In the genomic region with DNA sequence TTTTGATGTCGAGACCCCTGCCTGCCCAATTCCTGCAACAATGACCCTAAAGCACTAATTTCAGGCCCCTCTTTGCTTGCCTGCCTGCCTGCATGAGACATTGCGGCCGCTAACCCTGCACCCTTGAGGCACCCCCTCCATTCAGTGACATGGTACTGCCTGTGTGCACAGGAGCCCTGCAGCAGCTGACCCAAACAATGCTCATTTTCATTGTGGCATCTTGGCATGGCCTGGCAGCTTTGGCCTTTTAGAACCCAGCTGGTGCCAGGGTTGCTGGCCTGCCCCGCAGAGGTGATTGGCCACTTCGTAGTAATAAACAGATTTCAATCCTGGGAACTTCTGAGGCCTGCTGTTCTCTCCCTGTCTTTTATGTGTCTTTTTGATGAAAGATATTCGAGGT, we compare ENCODE assay signal across 15 cellular contexts. TPM values are rescaled to one million over a fixed set of nuclear protein-coding genes. Genes with fewer than 3 reads are reported as not detected.
DNase-seq lines count a peak whose midpoint lies in the region; ATAC-seq and TF ChIP-seq lines count a peak whose summit lies in the region.
"Had no signal": no experiment of that assay in that cellular context is flagged by ENCODE, and none has a peak within 500 bp of the region (broad histone marks: within the 10 kb centered on the region; RNA-seq: fewer than 3 reads in every experiment).

No MANE protein-coding gene starts in this region.

- H3K79me1 ChIP-seq in trophoblast cell (ENCODE audit: low read length) = no peaks in the 10 kb centered on the region

- intact Hi-C loops in heart right ventricle (cut with DNase I) = loop anchor here in 3 of 10 donors (5.0 to 10.0 kb wide), 3 partner anchors 35 to 187 kb away; no protein-coding TSS in a partner anchor

- H3K27ac ChIP-seq in heart right ventricle (peak overlapping the region in 6 of 10 donors; percentile 7 to 72 (median 44)), trophoblast cell (ENCODE audit: low read depth, low read length) (no peak overlapping the region)
- H3K27ac ChIP-seq: sigmoid colon, SJCRH30 had no signal

- no peak overlapping the region for H3K23ac ChIP-seq in trophoblast cell (ENCODE audit: low read length)

- H3K18ac ChIP-seq in trophoblast cell (ENCODE audit: low read length) = no peak overlapping the region

- no peak overlapping the region for H2AK5ac ChIP-seq in trophoblast cell (ENCODE audit: low read length)

- H2BK5ac ChIP-seq in trophoblast cell (ENCODE audit: low read depth, low read length, poor library complexity) = no peak overlapping the region

- H3K4me1 ChIP-seq in heart right ventricle (peaks cover 3 to 90% (median 68%) of the 10 kb centered on the region in 9 donors), trophoblast cell (ENCODE audit: control insufficient read depth in 1 of 2, insufficient read depth in 2 of 2, low read length in 2 of 2) (no peaks in the 10 kb centered on the region)
- H3K4me1 ChIP-seq: SJCRH30 had no signal

- no peak overlapping the region for H2AFZ ChIP-seq in trophoblast cell (ENCODE audit: insufficient read depth, low read length, poor library complexity)

- H4K8ac ChIP-seq in trophoblast cell (ENCODE audit: low read depth, low read length) = no peak overlapping the region

- H4K12ac ChIP-seq in trophoblast cell (ENCODE audit: low read depth, low read length) = no peak overlapping the region

- DNase-seq in G401 (ENCODE audit: low spot score) (peak; percentile 87), anterior cingulate cortex (lab: John Stamatoyannopoulos, UW) (peak in 53 of 58 donors; percentile 20 to 92 (median 73)), heart right ventricle (peak; percentile 41 to 44), trophoblast cell (no peak), DMS53 (lab: John Stamatoyannopoulos, UW) (no peak), cortex of kidney (lab: John Stamatoyannopoulos, UW) (no peak)
- DNase-seq in central memory CD4-positive, alpha-beta T cell = no peak
- no peak for DNase-seq in activated CD4-positive, alpha-beta T cell treated with anti-CD3 and anti-CD28 coated beads, Interleukin-2, amount 50 U/mL, for 48 hours
- DNase-seq: activated B cell treated with CpG ODN at 0.5 μM for 24 hours; activated naive CD8-positive, alpha-beta T cell treated with anti-CD3 and anti-CD28 coated beads, Interleukin-2, amount 10 ng/mL, durations not matched to agents 7 days and 5 days; endodermal cell; NCI-H2029 treated with DMSO at 0.1 percent for 48 hours; sigmoid colon; SJCRH30; stimulated activated naive CD8-positive, alpha-beta T cell treated with anti-CD3 and anti-CD28 coated beads, Interleukin-15, amount 100 ng/mL, for 72 hours had no signal

- WGBS in heart right ventricle, 2 donors = 42 to 55% methylated on average over 6 of the region's 6 CpGs
- no CpG with 5 or more reads among the region's 6 CpGs for WGBS in trophoblast cell (ENCODE audit: extremely low coverage, insufficient coverage, insufficient read length)

- H3K36me3 ChIP-seq in heart right ventricle = no peaks in the 10 kb centered on the region
- H3K36me3 ChIP-seq in trophoblast cell (ENCODE audit: control insufficient read depth in 1 of 2, insufficient read depth in 2 of 2, low read length in 2 of 2) = no peaks in the 10 kb centered on the region
- H3K36me3 ChIP-seq: sigmoid colon, SJCRH30 had no signal

- no peak overlapping the region for H3K14ac ChIP-seq in trophoblast cell (ENCODE audit: low read length)

- H3K9ac ChIP-seq in trophoblast cell (ENCODE audit: low read length) = peak overlapping the region; percentile 52

- no peak for TF ChIP-seq CTCF in heart right ventricle (IDR thresholded peaks at IDR 0.05)

- H3K4ac ChIP-seq in trophoblast cell (ENCODE audit: low read depth, low read length) = no peak overlapping the region

- no peak overlapping the region for H3K4me2 ChIP-seq in trophoblast cell (ENCODE audit: low read length)

- no peaks in the 10 kb centered on the region for H3K27me3 ChIP-seq in heart right ventricle
- H3K27me3 ChIP-seq in trophoblast cell (ENCODE audit: insufficient read depth, low read length) = no peaks in the 10 kb centered on the region
- H3K27me3 ChIP-seq: sigmoid colon, SJCRH30 had no signal

- ATAC-seq in heart right ventricle = peak; percentile 44 to 75 (median 66)
- ATAC-seq: stimulated activated naive CD8-positive, alpha-beta T cell treated with anti-CD3 and anti-CD28 coated beads, Interleukin-15, amount 100 ng/mL, for 72 hours had no signal

- H3K4me3 ChIP-seq in heart right ventricle = no peak overlapping the region
- H3K4me3 ChIP-seq in trophoblast cell (ENCODE audit: low read depth, low read length) = no peak overlapping the region
- H3K4me3 ChIP-seq: sigmoid colon, SJCRH30 had no signal

- H3K9me3 ChIP-seq in heart right ventricle (no peaks in the 10 kb centered on the region), trophoblast cell (ENCODE audit: insufficient read depth, low read depth, low read length) (no peaks in the 10 kb centered on the region)
- H3K9me3 ChIP-seq: sigmoid colon, SJCRH30 had no signal

- H2BK120ac ChIP-seq in trophoblast cell (ENCODE audit: insufficient read depth, low read length, poor library complexity) = no peak overlapping the region

- in situ Hi-C loops in G401 (cut with HindIII; ENCODE audit: low sequenced_read_pairs) = no loop called here

- H2BK12ac ChIP-seq in trophoblast cell (ENCODE audit: low read length) = no peak overlapping the region

- no peaks in the 10 kb centered on the region for H3K79me2 ChIP-seq in trophoblast cell (ENCODE audit: control insufficient read depth, insufficient read depth, low read length, poor library complexity)

- no peak overlapping the region for H4K91ac ChIP-seq in trophoblast cell (ENCODE audit: low read depth, low read length)

RNA-seq across cellular contexts. Expression of gene SLCO3A1, which starts 33.8 kb away (rescaled TPM):
- not detected in 2 replicates for total RNA-seq in G401 (2014; rRNA removed; shearing (Covaris generic))
- total RNA-seq in heart right ventricle = 10 to 100 TPM; 33.9 to 57.2 (median 46.9) TPM
- 10 to 100 TPM; 37.8 to 40.6 TPM for polyA plus RNA-seq in heart right ventricle
- polyA plus RNA-seq in trophoblast cell (2013) = 0.83 and 0.87 TPM in 2 replicates

Comparison
In these comparisons a context has a peak if more than half of its experiments do, and no peak if none do; other contexts are left out.
1. DNase-seq: peak in G401 (single experiment), anterior cingulate cortex (53 of 58) and heart right ventricle (2 of 2); none in trophoblast cell (0 of 2), DMS53 (single experiment), cortex of kidney (single experiment), central memory CD4-positive, alpha-beta T cell (single experiment) and activated CD4-positive, alpha-beta T cell treated with anti-CD3 and anti-CD28 coated beads, Interleukin-2, amount 50 U/mL, for 48 hours (0 of 2).
2. RNA of gene SLCO3A1, which starts 33.8 kb away (total RNA-seq): 33.9 to 57.2 TPM in heart right ventricle; not detected in G401; every median in the first group is over 10 times any median in the second.